ENCODE assay signal across 17 cellular contexts in genomic region chr10:43939389-43939938, GRCh38.
DNase-seq lines count a peak whose midpoint lies in the region; ATAC-seq and TF ChIP-seq lines count a peak whose summit lies in the region.
"Had no signal": no experiment of that assay in that cellular context is flagged by ENCODE, and none has a peak within 500 bp of the region (broad histone marks: within the 10 kb centered on the region; RNA-seq: fewer than 3 reads in every experiment).

No MANE protein-coding gene starts in this region.

- no peaks in the 10 kb centered on the region for H3K36me3 ChIP-seq in HEK293 (ENCODE audit: control insufficient read depth in 2 of 2, insufficient read depth in 1 of 2, low read length in 2 of 2)
- H3K36me3 ChIP-seq: adrenal gland, cardiac muscle cell, lower lobe of right lung, SJSA1 had no signal

- H3K4me1 ChIP-seq in HEK293 (ENCODE audit: control insufficient read depth, insufficient read depth, low read length): no peaks in the 10 kb centered on the region
- H3K4me1 ChIP-seq: SJSA1 had no signal

- POLR2A ChIA-PET in HEK293 (lab: Yijun Ruan, JAX): no interaction called here

- H3K27ac ChIP-seq in HEK293 (ENCODE audit: extremely low read depth, low read depth, low read length): no peak overlapping the region
- H3K27ac ChIP-seq: cardiac muscle cell, lower lobe of right lung, SJSA1 had no signal

- no peaks in the 10 kb centered on the region for H3K9me3 ChIP-seq in HEK293 (ENCODE audit: control insufficient read depth, insufficient read depth, low read depth, low read length)
- H3K9me3 ChIP-seq: adrenal gland, lower lobe of right lung, SJSA1 had no signal

- H3K27me3 Mint-ChIP-seq in central memory CD8-positive, alpha-beta T cell: peaks cover 7% of the 10 kb centered on the region

- peaks cover 18% of the 10 kb centered on the region for H3K4me1 Mint-ChIP-seq in central memory CD8-positive, alpha-beta T cell

- no peak overlapping the region for H3K4me3 Mint-ChIP-seq in central memory CD8-positive, alpha-beta T cell
- H3K4me3 Mint-ChIP-seq: WTC11 had no signal

- H3K9me3 Mint-ChIP-seq in central memory CD8-positive, alpha-beta T cell: no peaks in the 10 kb centered on the region

- no peak overlapping the region for H3K4me3 ChIP-seq in HEK293 (ENCODE audit: low read depth, low read length)
- H3K4me3 ChIP-seq: adrenal gland, cardiac muscle cell, lower lobe of right lung, SJSA1 had no signal

- CTCF ChIA-PET in HEK293 (lab: Yijun Ruan, JAX): no interaction called here

- peak in 1 of 2 donors; percentile 5 for DNase-seq in central memory CD8-positive, alpha-beta T cell (ENCODE audit: low spot score in 2 of 2)
- no peak for DNase-seq in omental fat pad (ENCODE audit: low spot score)
- DNase-seq in cerebellar cortex (ENCODE audit: low spot score): no peak
- DNase-seq in GM19238 (ENCODE audit: insufficient read length, low spot score): no peak
- DNase-seq: activated effector memory CD4-positive, alpha-beta T cell treated with anti-CD3 and anti-CD28 coated beads, Interleukin-2, amount 50 U/mL, for 16 hours; lower lobe of right lung; NCI-H748 treated with DMSO at 0.1 percent for 48 hours; stimulated activated CD4-positive, alpha-beta T cell treated with anti-CD3 and anti-CD28 coated beads, Interleukin-2, amount 100 ng/mL, for 48 hours had no signal

- peak overlapping the region; percentile 33 for H3K27ac Mint-ChIP-seq in central memory CD8-positive, alpha-beta T cell (ENCODE audit: low read depth)
- H3K27ac Mint-ChIP-seq: WTC11 had no signal

- H3K36me3 Mint-ChIP-seq in central memory CD8-positive, alpha-beta T cell (ENCODE audit: insufficient read depth): no peaks in the 10 kb centered on the region
- H3K36me3 Mint-ChIP-seq: WTC11 had no signal

- ATAC-seq in GM18511 (IDR thresholded peaks at IDR 0.05; ENCODE audit: unreplicated experiment): peak; percentile 22
- ATAC-seq in central memory CD8-positive, alpha-beta T cell (replicated peaks; ENCODE audit: extremely low read depth, poor library complexity, severe bottlenecking): no peak
- peak; percentile 24 for ATAC-seq in omental fat pad (ENCODE audit: low FRiP score)
- no peak for ATAC-seq in HG02938 (IDR thresholded peaks at IDR 0.05; ENCODE audit: unreplicated experiment)
- no peak for ATAC-seq in GM19351 (IDR thresholded peaks at IDR 0.05; ENCODE audit: unreplicated experiment)
- ATAC-seq: lower lobe of right lung, Panc1, WTC11 had no signal

- no peak for TF ChIP-seq CTCF in HEK293 (tag by site-specific recombination; IDR thresholded peaks at IDR 0.05)
- no peak for TF ChIP-seq CTCF in omental fat pad (IDR thresholded peaks at IDR 0.05)

TF ChIP-seq in HEK293, 187 proteins besides CTCF, POLR2A, EP300 and RAD21:
- no peak for TF ChIP-seq ZFHX2 (tag by site-specific recombination; conservative IDR thresholded peaks at IDR 0.05)
- no peak for TF ChIP-seq ZNF140 (tag by site-specific recombination; IDR thresholded peaks at IDR 0.05)
- peak; percentile 79 for TF ChIP-seq ZNF133 (tag by site-specific recombination; IDR thresholded peaks at IDR 0.05)

Comparison
In these comparisons a context has a peak if more than half of its experiments do, and no peak if none do; other contexts are left out.
1. ATAC-seq: peak in GM18511 (single experiment) and omental fat pad (single experiment); none in central memory CD8-positive, alpha-beta T cell (single experiment), HG02938 (single experiment) and GM19351 (single experiment).